Comparison of ENCODE assay signal across 25 cellular contexts in genomic region chr1:147619741-147620140, GRCh38. TPM values are rescaled to one million over a fixed set of nuclear protein-coding genes. Genes with fewer than 3 reads are reported as not detected.
DNase-seq lines count a peak whose midpoint lies in the region; ATAC-seq, FAIRE-seq and TF ChIP-seq lines count a peak whose summit lies in the region.
"Had no signal": no experiment of that assay in that cellular context is flagged by ENCODE, and none has a peak within 500 bp of the region (broad histone marks: within the 10 kb centered on the region; RNA-seq: fewer than 3 reads in every experiment).

No MANE protein-coding gene starts in this region.

- TF ChIP-seq POLR2A in breast epithelium (IDR thresholded peaks at IDR 0.05) = no peak
- no peak for TF ChIP-seq POLR2A in gastrocnemius medialis (IDR thresholded peaks at IDR 0.05)
- no peak for TF ChIP-seq POLR2A in H54 (IDR thresholded peaks at IDR 0.05; ENCODE audit: low read depth, low read length)

- H3K4me2 ChIP-seq in mammary epithelial cell (ENCODE audit: insufficient read depth, low read depth, low read length) (no peak overlapping the region), neural progenitor cell (no peak overlapping the region)
- H3K4me2 ChIP-seq: A549; BLaER1 treated with 17β-estradiol and CSF1 and Interleukin-3, amounts not matched to agents 10 nM and 100 nM had no signal

- TF ChIP-seq CTCF in mammary epithelial cell (conservative IDR thresholded peaks at IDR 0.05 in 1 of 2, IDR thresholded peaks at IDR 0.05 in 1 of 2; ENCODE audit: extremely low read depth in 1 of 2, insufficient read depth in 1 of 2, low read depth in 1 of 2, low read length in 2 of 2) (no peak), breast epithelium (IDR thresholded peaks at IDR 0.05) (no peak), gastrocnemius medialis (IDR thresholded peaks at IDR 0.05 in 4 of 5, conservative IDR thresholded peaks at IDR 0.05 in 1 of 5) (no peak), neural progenitor cell (IDR thresholded peaks at IDR 0.05) (no peak)

- dilution Hi-C loops in mammary epithelial cell (cut with HindIII; ENCODE audit: low sequenced_read_pairs) = no loop called here

- H3K79me2 ChIP-seq in mammary epithelial cell (ENCODE audit: insufficient read depth, low read length) (no peaks in the 10 kb centered on the region), neural progenitor cell (ENCODE audit: low read depth) (no peaks in the 10 kb centered on the region)

- peaks cover 9% of the 10 kb centered on the region for H3F3A ChIP-seq in neural progenitor cell (ENCODE audit: low read depth)

- H3K36me3 ChIP-seq in mammary epithelial cell (ENCODE audit: insufficient read depth, low read length) (peaks cover 2% of the 10 kb centered on the region), breast epithelium (no peaks in the 10 kb centered on the region), gastrocnemius medialis (peaks cover 0 to 39% of the 10 kb centered on the region in 2 donors), neural progenitor cell (peaks cover 24% of the 10 kb centered on the region)

- WGBS in mammary epithelial cell (ENCODE audit: low coverage, missing lambda C conversion rate) = 90% methylated on average over 5 of the region's 7 CpGs

- H3K27ac ChIP-seq in mammary epithelial cell (ENCODE audit: insufficient read depth, low read depth, low read length) = no peak overlapping the region
- H3K27ac ChIP-seq in breast epithelium = no peak overlapping the region
- H3K27ac ChIP-seq in gastrocnemius medialis = peak overlapping the region; percentile 81 to 87 (median 82)
- H3K27ac ChIP-seq in neural progenitor cell = no peak overlapping the region
- H3K27ac ChIP-seq: A549; BLaER1 treated with 17β-estradiol and CSF1 and Interleukin-3, amounts not matched to agents 10 nM and 100 nM; GM23248 had no signal

- H3K4me1 Mint-ChIP-seq in neural progenitor cell = no peaks in the 10 kb centered on the region
- H3K4me1 Mint-ChIP-seq: CD14-positive monocyte, H9 had no signal

- H4K20me1 ChIP-seq in mammary epithelial cell (ENCODE audit: insufficient read depth, low read length) (no peaks in the 10 kb centered on the region), neural progenitor cell (ENCODE audit: low read depth) (peaks cover 10% of the 10 kb centered on the region)

- H3K9me3 ChIP-seq in mammary epithelial cell (replicated peaks; ENCODE audit: insufficient read depth, low read length) = no peaks in the 10 kb centered on the region
- no peaks in the 10 kb centered on the region for H3K9me3 ChIP-seq in breast epithelium
- no peaks in the 10 kb centered on the region for H3K9me3 ChIP-seq in gastrocnemius medialis
- H3K9me3 ChIP-seq in neural progenitor cell (ENCODE audit: low read depth) = no peaks in the 10 kb centered on the region
- H3K9me3 ChIP-seq: A549; BE2C; BLaER1 treated with 17β-estradiol and CSF1 and Interleukin-3, amounts not matched to agents 10 nM and 100 nM had no signal

- peaks cover 2% of the 10 kb centered on the region for H3K27me3 Mint-ChIP-seq in neural progenitor cell (ENCODE audit: insufficient read depth, low read depth)
- H3K27me3 Mint-ChIP-seq: CD4-positive, alpha-beta T cell; CD8-positive, alpha-beta memory T cell had no signal

- in situ Hi-C loops in mammary epithelial cell (cut with MboI; ENCODE audit: low sequenced_read_pairs in 2 of 2) (loop anchor here in 1 of 2 donors (10.0 kb wide), 1 partner anchor 95 kb away; no protein-coding TSS in a partner anchor), gastrocnemius medialis (cut with MboI; ENCODE audit: low sequenced_read_pairs in 4 of 4) (loop anchor here in 2 of 4 donors (10.0 to 25.0 kb wide), 2 partner anchors 105 to 457 kb away; partner anchors contain the start of gene PRKAB2 (in 1 of the 2))

- DNase-seq in mammary epithelial cell = no peak
- no peak for DNase-seq in breast epithelium (ENCODE audit: low spot score in 2 of 2)
- peak; percentile 51 for DNase-seq in cerebellar cortex (ENCODE audit: low spot score)
- DNase-seq in gastrocnemius medialis = no peak
- no peak for DNase-seq in neural progenitor cell (ENCODE audit: low spot score)
- no peak for DNase-seq in H54 (ENCODE audit: insufficient read length, low spot score)
- DNase-seq: 8988T; ACHN; AML-193; BE2C; CD4-positive, alpha-beta T cell; CD8-positive, alpha-beta memory T cell; DMS 273 treated with DMSO at 0.1 percent for 48 hours; DMS79; GM23248; H9 had no signal

- H3K36me3 Mint-ChIP-seq in neural progenitor cell = peaks cover 60% of the 10 kb centered on the region

- intact Hi-C loops in mammary epithelial cell (cut with micrococcal nuclease) (loop anchor here (10.0 kb wide), 1 partner anchor 345 kb away; no protein-coding TSS in a partner anchor), breast epithelium (cut with DNase I; ENCODE audit: low total_unique reads) (loop anchor here (10.0 kb wide), 1 partner anchor 115 kb away; no protein-coding TSS in a partner anchor), gastrocnemius medialis (cut with DNase I; ENCODE audit: low total_unique reads) (no loop called here)

- no peaks in the 10 kb centered on the region for H3K4me1 ChIP-seq in mammary epithelial cell (ENCODE audit: insufficient read depth, low read length)
- no peaks in the 10 kb centered on the region for H3K4me1 ChIP-seq in breast epithelium
- peaks cover 51% of the 10 kb centered on the region in 2 donors for H3K4me1 ChIP-seq in gastrocnemius medialis
- H3K4me1 ChIP-seq in neural progenitor cell = no peaks in the 10 kb centered on the region
- H3K4me1 ChIP-seq: A549, BE2C had no signal

- H3K9ac ChIP-seq in mammary epithelial cell (ENCODE audit: insufficient read depth, low read length) = no peak overlapping the region
- H3K9ac ChIP-seq in neural progenitor cell = no peak overlapping the region
- H3K9ac ChIP-seq: BLaER1 treated with 17β-estradiol and CSF1 and Interleukin-3, amounts not matched to agents 10 nM and 100 nM; GM23248 had no signal

- no peak overlapping the region for H3K27ac Mint-ChIP-seq in neural progenitor cell
- H3K27ac Mint-ChIP-seq: CD4-positive, alpha-beta T cell; CD8-positive, alpha-beta memory T cell; H9 had no signal

- H3K9me3 Mint-ChIP-seq in neural progenitor cell = no peaks in the 10 kb centered on the region
- H3K9me3 Mint-ChIP-seq: CD14-positive monocyte; CD4-positive, alpha-beta T cell; CD8-positive, alpha-beta memory T cell; H9 had no signal

- H3K4me3 ChIP-seq in mammary epithelial cell (replicated peaks in 1 of 3; ENCODE audit: insufficient read depth in 1 of 3, low read depth in 2 of 3, low read length in 3 of 3) = no peak overlapping the region
- H3K4me3 ChIP-seq in breast epithelium = no peak overlapping the region
- H3K4me3 ChIP-seq in gastrocnemius medialis = no peak overlapping the region
- no peak overlapping the region for H3K4me3 ChIP-seq in neural progenitor cell
- H3K4me3 ChIP-seq: A549; BLaER1 treated with 17β-estradiol and CSF1 and Interleukin-3, amounts not matched to agents 10 nM and 100 nM; GM23248 had no signal

- ATAC-seq in gastrocnemius medialis = no peak
- ATAC-seq: A549, HCT116 had no signal

- CTCF ChIA-PET in mammary epithelial cell (lab: Charles Lee; ENCODE audit: low non-redundant PET) = no interaction called here

- BruUV-seq in mammary epithelial cell (replicated peaks; lab: Mats Ljungman, UMichigan) = TSS peak; percentile 15

- FAIRE-seq in H54 (lab: Jason Lieb, UNC) = no peak
- FAIRE-seq: A549, D721Med, G401.6, GM12892, GM19239, H1 had no signal

- no peak overlapping the region for H3K4me3 Mint-ChIP-seq in neural progenitor cell
- H3K4me3 Mint-ChIP-seq: CD14-positive monocyte; CD4-positive, alpha-beta T cell; CD8-positive, alpha-beta memory T cell; H9 had no signal

- H3K27me3 ChIP-seq in mammary epithelial cell (ENCODE audit: insufficient read depth, low read length) = no peaks in the 10 kb centered on the region
- H3K27me3 ChIP-seq in breast epithelium = no peaks in the 10 kb centered on the region
- no peaks in the 10 kb centered on the region for H3K27me3 ChIP-seq in gastrocnemius medialis
- H3K27me3 ChIP-seq in neural progenitor cell = no peaks in the 10 kb centered on the region
- H3K27me3 ChIP-seq: BE2C; BLaER1 treated with 17β-estradiol and CSF1 and Interleukin-3, amounts not matched to agents 10 nM and 100 nM had no signal

- no peak overlapping the region for H2AFZ ChIP-seq in mammary epithelial cell (ENCODE audit: low read depth, low read length)
- H2AFZ ChIP-seq in neural progenitor cell (replicated peaks) = no peak overlapping the region
- H2AFZ ChIP-seq: GM23248 had no signal

RNA-seq across cellular contexts. Expression of gene ACP6, which starts 50.6 kb away (rescaled TPM):
- total RNA-seq in mammary epithelial cell (10 to 100 TPM in 1 of 2 donors, 1 to 10 TPM in 1; 7.2 to 10.4 TPM), breast epithelium (10 to 100 TPM in 2 of 3 donors, 1 to 10 TPM in 1; 5.1 to 19.7 (median 18.9) TPM), gastrocnemius medialis (10 to 100 TPM in 2 of 4 donors, 1 to 10 TPM in 2; 3.9 to 11.4 (median 9.2) TPM), neural progenitor cell (ENCODE audit: low replicate concordance) (25.9 and 27.6 TPM in 2 replicates)
- polyA plus RNA-seq in mammary epithelial cell = 4.6 TPM
- 13.1 TPM for polyA minus RNA-seq in mammary epithelial cell

Comparison
In these comparisons a context has a peak if more than half of its experiments do, and no peak if none do; other contexts are left out.
1. H3K27ac ChIP-seq: peak in gastrocnemius medialis (4 of 4); none in mammary epithelial cell (single experiment), breast epithelium (0 of 2) and neural progenitor cell (single experiment).